Comparison of ENCODE assay signal across 31 cellular contexts in the genomic region with DNA sequence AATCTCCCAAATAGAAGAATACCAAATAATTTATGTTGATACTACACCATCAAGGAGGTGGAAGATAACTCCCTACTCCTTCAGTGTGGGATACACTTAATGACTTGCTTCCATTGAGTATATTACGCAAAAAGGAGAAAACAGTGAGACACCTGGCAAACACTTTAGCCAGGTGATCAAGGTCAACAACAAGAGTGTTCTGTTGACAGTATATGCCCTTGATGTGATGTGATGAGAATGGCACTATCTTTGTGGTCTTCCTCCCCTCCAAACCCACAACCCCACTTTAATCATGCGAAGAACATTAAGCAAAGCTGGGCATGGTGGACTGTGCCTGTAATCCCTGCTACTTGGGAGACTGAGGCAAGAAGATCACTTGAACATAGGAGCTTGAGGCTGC.
"Had no signal": no experiment of that assay in that cellular context is flagged by ENCODE, and none has a peak within 500 bp of the region (broad histone marks: within the 10 kb centered on the region; RNA-seq: fewer than 3 reads in every experiment).

No MANE protein-coding gene starts in this region.

- ATAC-seq: natural killer cell; psoas muscle; right cardiac atrium; sciatic nerve; stimulated activated memory B cell treated with anti-CD40 and anti-IgM and Interleukin-4, amounts not matched to agents 10 μg/mL and 1 μg/mL and 100 μg/mL, for 72 hours; stimulated activated naive CD8-positive, alpha-beta T cell treated with anti-CD3 and anti-CD28 coated beads, Interleukin-15, amount 100 ng/mL, for 72 hours; stimulated activated naive CD8-positive, alpha-beta T cell treated with anti-CD3 and anti-CD28 coated beads, Interleukin-15, Interleukin-2, amounts not matched to agents 100 U/mL and 50 U/mL, for 24 hours; upper lobe of right lung had no signal

- H3K9ac ChIP-seq: neural progenitor cell, parathyroid adenoma had no signal

- H2AFZ ChIP-seq: neural progenitor cell, parathyroid adenoma had no signal

- H3K9me3 ChIP-seq: ovary, psoas muscle, spleen, suprapubic skin, testis, tibial artery, transverse colon, upper lobe of right lung, uterus had no signal

- H3K4me3 ChIP-seq: neural progenitor cell, ovary, psoas muscle, skin epidermis, smooth muscle cell, spleen, suprapubic skin, testis, tibial artery, transverse colon, upper lobe of right lung, uterus had no signal

- H3K36me3 ChIP-seq: neural progenitor cell, ovary, spleen, suprapubic skin, tibial artery, transverse colon, upper lobe of right lung, uterus had no signal

- H3K27ac Mint-ChIP-seq: nephron; neural progenitor cell; progenitor cell of endocrine pancreas; stimulated activated memory B cell treated with anti-CD40 and anti-IgM and Interleukin-4, amounts not matched to agents 10 μg/mL and 1 μg/mL and 100 μg/mL, for 72 hours; stimulated activated naive CD8-positive, alpha-beta T cell treated with anti-CD3 and anti-CD28 coated beads, Interleukin-15, amount 100 ng/mL, for 72 hours; type B pancreatic cell had no signal

- DNase-seq: natural killer cell; occipital lobe; ovary; posterior cingulate gyrus; psoas muscle; right cardiac atrium; spleen; stimulated activated CD4-positive, alpha-beta T cell treated with anti-CD3 and anti-CD28 coated beads, Interleukin-12 subunit alpha, Interleukin-12 subunit beta, amount 100 ng/mL, for 4 hours; stimulated activated CD4-positive, alpha-beta T cell treated with anti-CD3 and anti-CD28 coated beads, Interleukin-1b, Interleukin-23, amount 100 ng/mL, for 48 hours; stimulated activated CD4-positive, alpha-beta T cell treated with anti-CD3 and anti-CD28 coated beads, Interleukin-4, amount 100 ng/mL, for 1 hour; stimulated activated CD4-positive, alpha-beta T cell treated with anti-CD3 and anti-CD28 coated beads, Interleukin-4, amount 100 ng/mL, for 4 hours; stimulated activated CD8-positive, alpha-beta memory T cell treated with anti-CD3 and anti-CD28 coated beads, Interleukin-4, amount 100 ng/mL, for 48 hours; stimulated activated naive CD4-positive, alpha-beta T cell; stimulated activated naive CD8-positive, alpha-beta T cell treated with anti-CD3 and anti-CD28 coated beads, Interleukin-15, amount 100 ng/mL, for 72 hours; stimulated activated naive CD8-positive, alpha-beta T cell treated with anti-CD3 and anti-CD28 coated beads, Interleukin-15, Interleukin-2, amounts not matched to agents 100 U/mL and 50 U/mL, for 24 hours; substantia nigra; testis; tibial artery; transverse colon; upper lobe of right lung; uterus had no signal

- H3K4me3 Mint-ChIP-seq: nephron; neural progenitor cell; stimulated activated memory B cell treated with anti-CD40 and anti-IgM and Interleukin-4, amounts not matched to agents 10 μg/mL and 1 μg/mL and 100 μg/mL, for 72 hours; stimulated activated naive CD8-positive, alpha-beta T cell treated with anti-CD3 and anti-CD28 coated beads, Interleukin-15, amount 100 ng/mL, for 72 hours; type B pancreatic cell had no signal

- H3K27ac ChIP-seq: neural progenitor cell, ovary, parathyroid adenoma, psoas muscle, skin epidermis, spleen, suprapubic skin, testis, tibial artery, transverse colon, upper lobe of right lung, uterus had no signal

- H3K27me3 Mint-ChIP-seq: progenitor cell of endocrine pancreas; stimulated activated memory B cell treated with anti-CD40 and anti-IgM and Interleukin-4, amounts not matched to agents 10 μg/mL and 1 μg/mL and 100 μg/mL, for 72 hours; stimulated activated naive CD8-positive, alpha-beta T cell treated with anti-CD3 and anti-CD28 coated beads, Interleukin-15, amount 100 ng/mL, for 72 hours; type B pancreatic cell had no signal

- H3K4me2 ChIP-seq: neural progenitor cell, smooth muscle cell had no signal

- H3K27me3 ChIP-seq: neural progenitor cell, ovary, spleen, suprapubic skin, testis, tibial artery, transverse colon, upper lobe of right lung, uterus had no signal

- H3K9me3 Mint-ChIP-seq: natural killer cell; nephron; stimulated activated naive CD8-positive, alpha-beta T cell treated with anti-CD3 and anti-CD28 coated beads, Interleukin-15, amount 100 ng/mL, for 72 hours; type B pancreatic cell had no signal

- H3K36me3 Mint-ChIP-seq: natural killer cell had no signal
